1 cellular context compared by ENCODE assay signal in genomic region chr1:208184993-208185703, GRCh38.
TF ChIP-seq lines count a peak whose summit lies in the region.

No MANE protein-coding gene starts in this region.

TF ChIP-seq in WTC11, 78 proteins besides CTCF, POLR2A, EP300 and RAD21 (continued from another document):
- TF ChIP-seq ETV6 (CRISPR knock-in tag; IDR thresholded peaks at IDR 0.05) (no peak), ATF1 (CRISPR knock-in tag; IDR thresholded peaks at IDR 0.05) (no peak), ZBTB21 (CRISPR knock-in tag; IDR thresholded peaks at IDR 0.05; ENCODE audit: borderline replicate concordance) (no peak), USF2 (CRISPR knock-in tag; IDR thresholded peaks at IDR 0.05) (no peak), ERG (CRISPR knock-in tag; IDR thresholded peaks at IDR 0.05) (no peak), RORB (CRISPR knock-in tag; IDR thresholded peaks at IDR 0.05) (no peak), ZNF396 (CRISPR knock-in tag; IDR thresholded peaks at IDR 0.05; ENCODE audit: borderline replicate concordance) (no peak), ZSCAN18 (CRISPR knock-in tag; IDR thresholded peaks at IDR 0.05) (no peak), GABPB1 (CRISPR knock-in tag; IDR thresholded peaks at IDR 0.05) (no peak), TCF7 (CRISPR knock-in tag; IDR thresholded peaks at IDR 0.05; ENCODE audit: low read depth) (no peak), JAZF1 (CRISPR knock-in tag; IDR thresholded peaks at IDR 0.05) (no peak), CREB1 (CRISPR knock-in tag; IDR thresholded peaks at IDR 0.05) (no peak)
TF ChIP-seq in WTC11: peak in this region for 0.
